8 cellular contexts compared by ENCODE assay signal in genomic region chr5:72849546-72849945, GRCh38. TPM values are rescaled to one million over a fixed set of nuclear protein-coding genes. Genes with fewer than 3 reads are reported as not detected.
DNase-seq lines count a peak whose midpoint lies in the region; ATAC-seq and TF ChIP-seq lines count a peak whose summit lies in the region.

No MANE protein-coding gene starts in this region.

- no peak for TF ChIP-seq CTCF in heart right ventricle (IDR thresholded peaks at IDR 0.05)

- H3K9me3 Mint-ChIP-seq in activated naive CD8-positive, alpha-beta T cell treated with anti-CD3 and anti-CD28 coated beads, Interleukin-2, amount 50 U/mL, for 24 hours: no peaks in the 10 kb centered on the region

- peak overlapping the region in 5 of 10 donors; percentile 57 to 95 (median 92) for H3K27ac ChIP-seq in heart right ventricle
- H3K27ac ChIP-seq in urinary bladder (ENCODE audit: low read depth): peak overlapping the region; percentile 10

- intact Hi-C loops in heart right ventricle (cut with DNase I): loop anchor here in 2 of 10 donors (2.0 to 10.0 kb wide), 2 partner anchors 33 to 235 kb away; partner anchors contain the start of gene TNPO1 (in 1 of the 2)
- intact Hi-C loops in cardiac septum (cut with DNase I): loop anchor here (5.0 kb wide), 1 partner anchor 108 kb away; the partner anchor contains the start of gene FCHO2

- H3K4me3 ChIP-seq in heart right ventricle (peak overlapping the region; percentile 53 to 92 (median 80)), urinary bladder (ENCODE audit: low read depth, low read length) (peak overlapping the region; percentile 96)

- H3K36me3 ChIP-seq in heart right ventricle (peaks cover 0 to 37% (median 0%) of the 10 kb centered on the region in 9 donors), urinary bladder (ENCODE audit: insufficient read depth) (no peaks in the 10 kb centered on the region)

- H3K36me3 Mint-ChIP-seq in activated naive CD8-positive, alpha-beta T cell treated with anti-CD3 and anti-CD28 coated beads, Interleukin-2, amount 50 U/mL, for 24 hours (ENCODE audit: low read depth): peaks cover 40% of the 10 kb centered on the region

- H3K4me1 ChIP-seq in heart right ventricle: peaks cover 0 to 78% (median 56%) of the 10 kb centered on the region in 9 donors
- H3K4me1 ChIP-seq in urinary bladder (ENCODE audit: insufficient read depth): no peaks in the 10 kb centered on the region

- WGBS in heart right ventricle, 2 donors: 18 to 20% methylated on average over 4 of the region's 4 CpGs
- 12% methylated on average over 4 of the region's 4 CpGs for WGBS in urinary bladder

- peak overlapping the region; percentile 92 for H3K27ac Mint-ChIP-seq in activated naive CD8-positive, alpha-beta T cell treated with anti-CD3 and anti-CD28 coated beads, Interleukin-2, amount 50 U/mL, for 24 hours

- peaks cover 78% of the 10 kb centered on the region for H3K4me1 Mint-ChIP-seq in activated naive CD8-positive, alpha-beta T cell treated with anti-CD3 and anti-CD28 coated beads, Interleukin-2, amount 50 U/mL, for 24 hours

- no peaks in the 10 kb centered on the region for H3K27me3 ChIP-seq in heart right ventricle

- no peak for ATAC-seq in heart right ventricle
- ATAC-seq in activated naive CD8-positive, alpha-beta T cell treated with anti-CD3 and anti-CD28 coated beads, Interleukin-2, amount 50 U/mL, for 24 hours: no peak
- ATAC-seq in GM21825 (IDR thresholded peaks at IDR 0.05; ENCODE audit: unreplicated experiment): no peak
- ATAC-seq in HG02870 (IDR thresholded peaks at IDR 0.05; ENCODE audit: unreplicated experiment): no peak

- H3K9me3 ChIP-seq in heart right ventricle: no peaks in the 10 kb centered on the region

- DNase-seq in heart right ventricle: no peak
- no peak for DNase-seq in cardiac septum (ENCODE audit: low spot score)
- DNase-seq in activated naive CD8-positive, alpha-beta T cell treated with anti-CD3 and anti-CD28 coated beads, Interleukin-2, amount 50 U/mL, for 24 hours: no peak
- DNase-seq in medulla oblongata (ENCODE audit: extremely low spot score): peak; percentile 6
- no peak for DNase-seq in NCI-H187 treated with DMSO at 0.1 percent for 48 hours (lab: John Stamatoyannopoulos, UW)

- H3K27me3 Mint-ChIP-seq in activated naive CD8-positive, alpha-beta T cell treated with anti-CD3 and anti-CD28 coated beads, Interleukin-2, amount 50 U/mL, for 24 hours: no peaks in the 10 kb centered on the region

- H3K4me3 Mint-ChIP-seq in activated naive CD8-positive, alpha-beta T cell treated with anti-CD3 and anti-CD28 coated beads, Interleukin-2, amount 50 U/mL, for 24 hours: peak overlapping the region; percentile 97

RNA-seq across cellular contexts. Expression of gene TNPO1, which starts 33.1 kb away (rescaled TPM):
- total RNA-seq in heart right ventricle: 10 to 100 TPM; 55.5 to 78.0 (median 70.4) TPM
- polyA plus RNA-seq in heart right ventricle: 10 to 100 TPM in 1 of 2 donors, 1 to 10 TPM in 1; 5.3 to 12.6 TPM
- total RNA-seq in cardiac septum: 68.8 TPM
- total RNA-seq in urinary bladder: 187 TPM
- 29.8 TPM for polyA plus RNA-seq in urinary bladder
